ENCODE assay signal across 19 cellular contexts in genomic region chr4:34037280-34037679, GRCh38.
DNase-seq lines count a peak whose midpoint lies in the region; ATAC-seq, FAIRE-seq and TF ChIP-seq lines count a peak whose summit lies in the region.
"Had no signal": no experiment of that assay in that cellular context is flagged by ENCODE, and none has a peak within 500 bp of the region (broad histone marks: within the 10 kb centered on the region; RNA-seq: fewer than 3 reads in every experiment).

No MANE protein-coding gene starts in this region.

- H3K9ac ChIP-seq in Loucy (ENCODE audit: low read depth, low read length, poor library complexity, severe bottlenecking), result no peak overlapping the region
- H3K9ac ChIP-seq in fibroblast of lung (ENCODE audit: insufficient read depth, low read length), result no peak overlapping the region
- no peak overlapping the region for H3K9ac ChIP-seq in colonic mucosa (ENCODE audit: low read depth in 2 of 2, low read length in 2 of 2)
- H3K9ac ChIP-seq: GM23248 had no signal

- no peak for TF ChIP-seq CTCF in Loucy (conservative IDR thresholded peaks at IDR 0.05; ENCODE audit: low read length)
- TF ChIP-seq CTCF in fibroblast of lung (conservative IDR thresholded peaks at IDR 0.05 in 1 of 2, IDR thresholded peaks at IDR 0.05 in 1 of 2; ENCODE audit: low read depth in 1 of 2, low read length in 2 of 2), result no peak
- TF ChIP-seq CTCF in colonic mucosa (IDR thresholded peaks at IDR 0.05), result no peak

- H3K27ac ChIP-seq in fibroblast of lung (ENCODE audit: insufficient read depth, low read length) (no peak overlapping the region), colonic mucosa (no peak overlapping the region)
- H3K27ac ChIP-seq: 22Rv1, GM23248, HL-60 had no signal

- H3K27me3 ChIP-seq in Loucy (ENCODE audit: insufficient read depth, low read length, poor library complexity, severe bottlenecking) (no peaks in the 10 kb centered on the region), fibroblast of lung (ENCODE audit: control insufficient read depth, insufficient read depth, low read length) (no peaks in the 10 kb centered on the region), colonic mucosa (no peaks in the 10 kb centered on the region)
- H3K27me3 ChIP-seq: BE2C had no signal

- peak; percentile 19 for FAIRE-seq in A204.1 (lab: Jason Lieb, UNC)
- FAIRE-seq: GM12878 had no signal

- peaks cover 27% of the 10 kb centered on the region for H3K9me3 Mint-ChIP-seq in activated T-helper 2 cell treated with anti-CD3 and anti-CD28 coated beads, Interferon-gamma antibody, Interleukin-2, Interleukin-4, amounts not matched to agents 10 μg/mL and 5 μg/mL and 100 μg/mL, durations not matched to agents 14 hours and 24 hours and 36 hours

- peak; percentile 2 for DNase-seq in ELR (ENCODE audit: low read depth)
- no peak for DNase-seq in fibroblast of lung (ENCODE audit: low read depth in 2 of 2)
- no peak for DNase-seq in colonic mucosa
- DNase-seq in activated T-helper 2 cell treated with anti-CD3 and anti-CD28 coated beads, Interferon-gamma antibody, Interleukin-2, Interleukin-4, amounts not matched to agents 10 μg/mL and 5 μg/mL and 100 μg/mL, durations not matched to agents 14 hours and 24 hours and 36 hours (ENCODE audit: low spot score), result no peak
- DNase-seq: ACHN; BE2C; C1 segment of cervical spinal cord; Caco-2; CD4-positive, CD25-positive, alpha-beta regulatory T cell; DMS153; DMS79; GM23248 had no signal

- H3K4me3 ChIP-seq in Loucy (ENCODE audit: low read length, poor library complexity, severe bottlenecking), result no peak overlapping the region
- H3K4me3 ChIP-seq in fibroblast of lung (replicated peaks in 1 of 4; ENCODE audit: control extremely low read depth in 1 of 4, insufficient read depth in 1 of 4, low read depth in 3 of 4, low read length in 4 of 4), result no peak overlapping the region
- no peak overlapping the region for H3K4me3 ChIP-seq in colonic mucosa
- H3K4me3 ChIP-seq: GM12878, GM23248, HAP-1 had no signal

- no peaks in the 10 kb centered on the region for H3K9me2 ChIP-seq in Loucy (replicated peaks; ENCODE audit: low read depth, low read length)

- no peak for ATAC-seq in GM21423 (IDR thresholded peaks at IDR 0.05; ENCODE audit: unreplicated experiment)
- ATAC-seq: GM12878 had no signal

- H3K4me1 ChIP-seq in Loucy (ENCODE audit: insufficient read depth, low read length, poor library complexity, severe bottlenecking) (no peaks in the 10 kb centered on the region), fibroblast of lung (ENCODE audit: control insufficient read depth, extremely low read depth, insufficient read depth, low read length) (no peaks in the 10 kb centered on the region), colonic mucosa (no peaks in the 10 kb centered on the region)
- H3K4me1 ChIP-seq: BE2C, Caco-2, HAP-1 had no signal

- no peak overlapping the region for H3K27ac Mint-ChIP-seq in activated T-helper 2 cell treated with anti-CD3 and anti-CD28 coated beads, Interferon-gamma antibody, Interleukin-2, Interleukin-4, amounts not matched to agents 10 μg/mL and 5 μg/mL and 100 μg/mL, durations not matched to agents 14 hours and 24 hours and 36 hours
- H3K27ac Mint-ChIP-seq: CD4-positive, CD25-positive, alpha-beta regulatory T cell had no signal

- H3K27me3 Mint-ChIP-seq in activated T-helper 2 cell treated with anti-CD3 and anti-CD28 coated beads, Interferon-gamma antibody, Interleukin-2, Interleukin-4, amounts not matched to agents 10 μg/mL and 5 μg/mL and 100 μg/mL, durations not matched to agents 14 hours and 24 hours and 36 hours (ENCODE audit: low read depth), result no peaks in the 10 kb centered on the region
- H3K27me3 Mint-ChIP-seq: CD4-positive, CD25-positive, alpha-beta regulatory T cell had no signal

- H3K79me2 ChIP-seq in Loucy (ENCODE audit: insufficient read depth, low read length), result no peaks in the 10 kb centered on the region
- no peaks in the 10 kb centered on the region for H3K79me2 ChIP-seq in fibroblast of lung (ENCODE audit: control insufficient read depth, insufficient read depth, low read length)

- H3K4me3 Mint-ChIP-seq in activated T-helper 2 cell treated with anti-CD3 and anti-CD28 coated beads, Interferon-gamma antibody, Interleukin-2, Interleukin-4, amounts not matched to agents 10 μg/mL and 5 μg/mL and 100 μg/mL, durations not matched to agents 14 hours and 24 hours and 36 hours (ENCODE audit: low read depth), result no peak overlapping the region
- H3K4me3 Mint-ChIP-seq: CD4-positive, CD25-positive, alpha-beta regulatory T cell had no signal

- peak overlapping the region; percentile 14 for H3K4me2 ChIP-seq in Loucy (ENCODE audit: low read depth, low read length, poor library complexity, severe bottlenecking)
- H3K4me2 ChIP-seq in fibroblast of lung (ENCODE audit: extremely low read depth, insufficient read depth, low read length), result peak overlapping the region; percentile 8

- no peaks in the 10 kb centered on the region for H3K9me3 ChIP-seq in Loucy (ENCODE audit: insufficient read depth, low read depth, low read length)
- H3K9me3 ChIP-seq in fibroblast of lung (ENCODE audit: control insufficient read depth, insufficient read depth, low read depth, low read length), result no peaks in the 10 kb centered on the region
- no peaks in the 10 kb centered on the region for H3K9me3 ChIP-seq in colonic mucosa
- H3K9me3 ChIP-seq: BE2C, Caco-2, HAP-1 had no signal

- H4K20me1 ChIP-seq in Loucy (ENCODE audit: insufficient read depth, low read length, poor library complexity, severe bottlenecking), result no peaks in the 10 kb centered on the region
- H4K20me1 ChIP-seq in fibroblast of lung (ENCODE audit: control insufficient read depth, extremely low read depth, insufficient read depth, low read length), result no peaks in the 10 kb centered on the region

- H3K36me3 ChIP-seq in Loucy (ENCODE audit: insufficient read depth, low read length), result no peaks in the 10 kb centered on the region
- no peaks in the 10 kb centered on the region for H3K36me3 ChIP-seq in fibroblast of lung (ENCODE audit: control insufficient read depth, insufficient read depth, low read length)
- H3K36me3 ChIP-seq in colonic mucosa, result no peaks in the 10 kb centered on the region
- H3K36me3 ChIP-seq: BE2C, HAP-1 had no signal

- H2AFZ ChIP-seq in Loucy (ENCODE audit: low read length) (no peak overlapping the region), fibroblast of lung (ENCODE audit: low read length) (no peak overlapping the region)
- H2AFZ ChIP-seq: GM23248 had no signal

- H3K36me3 Mint-ChIP-seq in activated T-helper 2 cell treated with anti-CD3 and anti-CD28 coated beads, Interferon-gamma antibody, Interleukin-2, Interleukin-4, amounts not matched to agents 10 μg/mL and 5 μg/mL and 100 μg/mL, durations not matched to agents 14 hours and 24 hours and 36 hours (ENCODE audit: low read depth), result no peaks in the 10 kb centered on the region
- H3K36me3 Mint-ChIP-seq: CD4-positive, CD25-positive, alpha-beta regulatory T cell had no signal

- intact Hi-C loops in colonic mucosa (cut with DNase I), result no loop called here
- intact Hi-C loops in activated T-helper 2 cell treated with anti-CD3 and anti-CD28 coated beads, Interferon-gamma antibody, Interleukin-2, Interleukin-4, amounts not matched to agents 10 μg/mL and 5 μg/mL and 100 μg/mL, durations not matched to agents 14 hours and 24 hours and 36 hours (cut with micrococcal nuclease), result no loop called here

- no peaks in the 10 kb centered on the region for H3K4me1 Mint-ChIP-seq in activated T-helper 2 cell treated with anti-CD3 and anti-CD28 coated beads, Interferon-gamma antibody, Interleukin-2, Interleukin-4, amounts not matched to agents 10 μg/mL and 5 μg/mL and 100 μg/mL, durations not matched to agents 14 hours and 24 hours and 36 hours (ENCODE audit: low read depth)
- H3K4me1 Mint-ChIP-seq: CD4-positive, CD25-positive, alpha-beta regulatory T cell had no signal

- no peaks in the 10 kb centered on the region for H3F3A ChIP-seq in Loucy (ENCODE audit: low read depth)
